In genomic region chr1:187051618-187052232, GRCh38 we compare ENCODE assay signal across 9 cellular contexts.
DNase-seq lines count a peak whose midpoint lies in the region; ATAC-seq, FAIRE-seq and TF ChIP-seq lines count a peak whose summit lies in the region.
"Had no signal": no experiment of that assay in that cellular context is flagged by ENCODE, and none has a peak within 500 bp of the region (broad histone marks: within the 10 kb centered on the region; RNA-seq: fewer than 3 reads in every experiment).

No MANE protein-coding gene starts in this region.

- intact Hi-C loops in left lung (cut with DNase I), result no loop called here

- H3K36me3 ChIP-seq in left lung, result no peaks in the 10 kb centered on the region
- H3K36me3 ChIP-seq: BLaER1 had no signal

- no peaks in the 10 kb centered on the region for H3K4me1 ChIP-seq in left lung
- H3K4me1 ChIP-seq: BLaER1 had no signal

- TF ChIP-seq CTCF in astrocyte of the cerebellum (IDR thresholded peaks at IDR 0.05; ENCODE audit: low read depth, low read length, missing control alignments), result peak; percentile 45
- peak; percentile 25 to 35 for TF ChIP-seq CTCF in left lung (IDR thresholded peaks at IDR 0.05)

- no peaks in the 10 kb centered on the region for H3K9me3 ChIP-seq in left lung
- H3K9me3 ChIP-seq: BLaER1 had no signal

- no peak overlapping the region for H3K27ac ChIP-seq in left lung
- H3K27ac ChIP-seq: BLaER1 had no signal

- no peak overlapping the region for H3K4me3 ChIP-seq in astrocyte of the cerebellum (ENCODE audit: low read depth, low read length)
- H3K4me3 ChIP-seq in left lung, result no peak overlapping the region
- H3K4me3 ChIP-seq: BLaER1 had no signal

- in situ Hi-C loops in astrocyte of the cerebellum (cut with HindIII; ENCODE audit: low sequenced_read_pairs), result no loop called here

- peak; percentile 66 for ATAC-seq in HG03103 (IDR thresholded peaks at IDR 0.05; ENCODE audit: low read depth, unreplicated experiment)
- peak; percentile 69 for ATAC-seq in left lung

- DNase-seq in DMS79 (lab: John Stamatoyannopoulos, UW) (peak; percentile 6), DMS79 treated with DMSO at 0.1 percent for 48 hours (lab: John Stamatoyannopoulos, UW) (no peak), GM19239 (ENCODE audit: insufficient read length, low spot score) (peak; percentile 13), NCI-H2171 treated with DMSO at 0.1 percent for 48 hours (lab: John Stamatoyannopoulos, UW) (peak; percentile 84), astrocyte of the cerebellum (ENCODE audit: low read depth) (peak; percentile 49), left lung (no peak)
- no peak for DNase-seq in activated CD4-positive, alpha-beta T cell treated with anti-CD3 and anti-CD28 coated beads, Interleukin-2, amount 50 U/mL, for 4 hours

- no peaks in the 10 kb centered on the region for H3K27me3 ChIP-seq in left lung
- H3K27me3 ChIP-seq: BLaER1 had no signal

- FAIRE-seq in GM19239 (lab: Jason Lieb, UNC), result peak; percentile 76

Comparison
In these comparisons a context has a peak if more than half of its experiments do, and no peak if none do; other contexts are left out.
1. DNase-seq: peak in DMS79 (single experiment), GM19239 (single experiment), NCI-H2171 treated with DMSO at 0.1 percent for 48 hours (single experiment) and astrocyte of the cerebellum (single experiment); none in DMS79 treated with DMSO at 0.1 percent for 48 hours (single experiment), left lung (0 of 2) and activated CD4-positive, alpha-beta T cell treated with anti-CD3 and anti-CD28 coated beads, Interleukin-2, amount 50 U/mL, for 4 hours (0 of 2).